ENCODE assay signal across 22 cellular contexts in genomic region chr19:47848425-47848824, GRCh38. TPM values are rescaled to one million over a fixed set of nuclear protein-coding genes. Genes with fewer than 3 reads are reported as not detected.
A peak's percentile ranks its signal among the peaks of the same experiment; 100 is the strongest.
DNase-seq lines count a peak whose midpoint lies in the region; ATAC-seq and TF ChIP-seq lines count a peak whose summit lies in the region.
"Had no signal": no experiment of that assay in that cellular context is flagged by ENCODE, and none has a peak within 500 bp of the region (broad histone marks: within the 10 kb centered on the region; RNA-seq: fewer than 3 reads in every experiment).

No MANE protein-coding gene starts in this region.

- in situ Hi-C loops in HAP-1 (cut with MboI; ENCODE audit: low sequenced_read_pairs): no loop called here

- H3K9ac ChIP-seq in iPS-15b (ENCODE audit: low read depth, low read length): peak overlapping the region; percentile 58

- H3K27ac ChIP-seq in gastroesophageal sphincter: no peak overlapping the region
- H3K27ac ChIP-seq: esophagus squamous epithelium, SK-N-MC, thoracic aorta had no signal

- no peaks in the 10 kb centered on the region for H3K27me3 ChIP-seq in HAP-1 (ENCODE audit: low read depth)
- no peaks in the 10 kb centered on the region for H3K27me3 ChIP-seq in iPS-15b (ENCODE audit: control insufficient read depth, insufficient read depth, low read length)
- peaks cover 91% of the 10 kb centered on the region for H3K27me3 ChIP-seq in gastroesophageal sphincter

- intact Hi-C loops in natural killer cell (cut with micrococcal nuclease): no loop called here

- H3K4me3 ChIP-seq in HAP-1 (peak overlapping the region; percentile 21), iPS-15b (ENCODE audit: low read depth, low read length) (peak overlapping the region; percentile 56), gastroesophageal sphincter (no peak overlapping the region)
- H3K4me3 ChIP-seq: esophagus squamous epithelium, lung, thoracic aorta had no signal

- no peak for TF ChIP-seq CTCF in progenitor cell of endocrine pancreas (IDR thresholded peaks at IDR 0.05; ENCODE audit: unreplicated experiment)
- TF ChIP-seq CTCF in natural killer cell (IDR thresholded peaks at IDR 0.05): no peak
- TF ChIP-seq CTCF in gastroesophageal sphincter (IDR thresholded peaks at IDR 0.05): no peak

- H3K27ac Mint-ChIP-seq in T-helper 17 cell: peak overlapping the region; percentile 87
- H3K27ac Mint-ChIP-seq in progenitor cell of endocrine pancreas: peak overlapping the region; percentile 31
- no peak overlapping the region for H3K27ac Mint-ChIP-seq in natural killer cell
- H3K27ac Mint-ChIP-seq: activated T-helper 1 cell treated with anti-CD3 and anti-CD28 coated beads, Interleukin-12 subunit alpha, Interleukin-12 subunit beta, Interleukin-2, Interleukin-4 antibody, amounts not matched to agents 30 ng/mL and 10 ng/mL and 1 ng/mL, durations not matched to agents 14 hours and 24 hours and 36 hours; stimulated activated naive B cell treated with anti-CD40 and anti-IgM and Interleukin-4, amounts not matched to agents 10 μg/mL and 1 μg/mL and 100 μg/mL, for 72 hours had no signal

- TF ChIP-seq EP300 in gastroesophageal sphincter (IDR thresholded peaks at IDR 0.05): no peak

- H3K36me3 ChIP-seq in HAP-1 (replicated peaks) (no peaks in the 10 kb centered on the region), iPS-15b (ENCODE audit: control insufficient read depth, insufficient read depth, low read length) (no peaks in the 10 kb centered on the region), gastroesophageal sphincter (no peaks in the 10 kb centered on the region)
- H3K36me3 ChIP-seq: esophagus squamous epithelium, thoracic aorta had no signal

- H3K9me3 Mint-ChIP-seq in progenitor cell of endocrine pancreas (ENCODE audit: low read depth): no peaks in the 10 kb centered on the region
- no peaks in the 10 kb centered on the region for H3K9me3 Mint-ChIP-seq in natural killer cell
- H3K9me3 Mint-ChIP-seq: activated T-helper 1 cell treated with anti-CD3 and anti-CD28 coated beads, Interleukin-12 subunit alpha, Interleukin-12 subunit beta, Interleukin-2, Interleukin-4 antibody, amounts not matched to agents 30 ng/mL and 10 ng/mL and 1 ng/mL, durations not matched to agents 14 hours and 24 hours and 36 hours; stimulated activated naive B cell treated with anti-CD40 and anti-IgM and Interleukin-4, amounts not matched to agents 10 μg/mL and 1 μg/mL and 100 μg/mL, for 72 hours had no signal

- DNase-seq in HAP-1 (ENCODE audit: low spot score in 2 of 2) (no peak), T-helper 17 cell (no peak), progenitor cell of endocrine pancreas (ENCODE audit: low spot score, unreplicated experiment) (no peak), natural killer cell (no peak)
- DNase-seq: amygdala; cortex of kidney; esophagus squamous epithelium; hypothalamus; Kasumi-1; kidney glomerular epithelial cell; stimulated activated naive B cell treated with anti-CD40 and anti-IgM and Interleukin-4, amounts not matched to agents 10 μg/mL and 1 μg/mL and 100 μg/mL, for 72 hours had no signal

- peaks cover 6% of the 10 kb centered on the region for H3K36me3 Mint-ChIP-seq in T-helper 17 cell (ENCODE audit: low read depth)
- H3K36me3 Mint-ChIP-seq in progenitor cell of endocrine pancreas (ENCODE audit: insufficient read depth): no peaks in the 10 kb centered on the region
- no peaks in the 10 kb centered on the region for H3K36me3 Mint-ChIP-seq in natural killer cell

- H3K4me3 Mint-ChIP-seq in T-helper 17 cell (peak overlapping the region; percentile 34), progenitor cell of endocrine pancreas (ENCODE audit: low read depth) (no peak overlapping the region), natural killer cell (no peak overlapping the region)
- H3K4me3 Mint-ChIP-seq: activated T-helper 1 cell treated with anti-CD3 and anti-CD28 coated beads, Interleukin-12 subunit alpha, Interleukin-12 subunit beta, Interleukin-2, Interleukin-4 antibody, amounts not matched to agents 30 ng/mL and 10 ng/mL and 1 ng/mL, durations not matched to agents 14 hours and 24 hours and 36 hours; stimulated activated naive B cell treated with anti-CD40 and anti-IgM and Interleukin-4, amounts not matched to agents 10 μg/mL and 1 μg/mL and 100 μg/mL, for 72 hours had no signal

- H3K9me3 ChIP-seq in HAP-1: no peaks in the 10 kb centered on the region
- no peaks in the 10 kb centered on the region for H3K9me3 ChIP-seq in T-helper 17 cell (ENCODE audit: control insufficient read depth, low read length, poor library complexity, severe bottlenecking)
- H3K9me3 ChIP-seq in iPS-15b (ENCODE audit: control insufficient read depth, insufficient read depth, low read length): no peaks in the 10 kb centered on the region
- no peaks in the 10 kb centered on the region for H3K9me3 ChIP-seq in gastroesophageal sphincter
- H3K9me3 ChIP-seq: esophagus squamous epithelium, thoracic aorta had no signal

- no peak for TF ChIP-seq POLR2A in gastroesophageal sphincter (IDR thresholded peaks at IDR 0.05)

- 45 to 50% methylated on average over 9 to 10 of the region's 10 CpGs for WGBS in gastroesophageal sphincter (ENCODE audit: low coverage in 1 of 2), 2 donors

- ATAC-seq in T-helper 17 cell (no peak), natural killer cell (no peak), GM18858 (IDR thresholded peaks at IDR 0.05; ENCODE audit: unreplicated experiment) (no peak), gastroesophageal sphincter (no peak)
- ATAC-seq: stimulated activated naive B cell treated with anti-CD40 and anti-IgM and Interleukin-4, amounts not matched to agents 10 μg/mL and 1 μg/mL and 100 μg/mL, for 72 hours had no signal

- H3K27me3 Mint-ChIP-seq in T-helper 17 cell (peaks cover 56% of the 10 kb centered on the region), progenitor cell of endocrine pancreas (peaks cover 41% of the 10 kb centered on the region), natural killer cell (ENCODE audit: low read depth in 2 of 2) (peaks cover 33 to 48% of the 10 kb centered on the region in 2 donors)

- H3K4me1 Mint-ChIP-seq in T-helper 17 cell (peaks cover 14% of the 10 kb centered on the region), progenitor cell of endocrine pancreas (ENCODE audit: low read depth) (peaks cover 3% of the 10 kb centered on the region), natural killer cell (peaks cover 8 to 12% of the 10 kb centered on the region in 2 donors)

- H3K4me1 ChIP-seq in HAP-1 (peaks cover 16% of the 10 kb centered on the region), iPS-15b (ENCODE audit: control insufficient read depth, insufficient read depth, low read length) (peaks cover 5% of the 10 kb centered on the region), gastroesophageal sphincter (peaks cover 0 to 13% (median 0%) of the 10 kb centered on the region in 3 donors)

RNA-seq across cellular contexts. Expression of gene TPRX2, which starts 10.6 kb away (rescaled TPM):
- total RNA-seq in T-helper 17 cell: not detected
- total RNA-seq in progenitor cell of endocrine pancreas: not detected in 2 replicates
- total RNA-seq in natural killer cell: not detected
- not detected for total RNA-seq in gastroesophageal sphincter
- total RNA-seq: activated T-helper 1 cell treated with anti-CD3 and anti-CD28 coated beads, Interleukin-12 subunit alpha, Interleukin-12 subunit beta, Interleukin-2, Interleukin-4 antibody, amounts not matched to agents 30 ng/mL and 10 ng/mL and 1 ng/mL, durations not matched to agents 14 hours and 24 hours and 36 hours; Daoy; esophagus squamous epithelium; frontal cortex; lung; omental fat pad; RPMI7951; thoracic aorta had no signal

RNA-seq across cellular contexts. Expression of gene CRX, which starts 26.7 kb away (rescaled TPM):
- total RNA-seq in T-helper 17 cell: not detected
- not detected in 2 replicates for total RNA-seq in progenitor cell of endocrine pancreas
- not detected for total RNA-seq in natural killer cell
- total RNA-seq in gastroesophageal sphincter: not detected
- total RNA-seq: activated T-helper 1 cell treated with anti-CD3 and anti-CD28 coated beads, Interleukin-12 subunit alpha, Interleukin-12 subunit beta, Interleukin-2, Interleukin-4 antibody, amounts not matched to agents 30 ng/mL and 10 ng/mL and 1 ng/mL, durations not matched to agents 14 hours and 24 hours and 36 hours; Daoy; esophagus squamous epithelium; frontal cortex; lung; omental fat pad; RPMI7951; thoracic aorta had no signal

RNA-seq across cellular contexts. Expression of gene SULT2A1, which starts 37.7 kb away (rescaled TPM):
- total RNA-seq in T-helper 17 cell: not detected
- not detected in 2 replicates for total RNA-seq in progenitor cell of endocrine pancreas
- not detected for total RNA-seq in natural killer cell
- total RNA-seq in gastroesophageal sphincter: not detected
- total RNA-seq: activated T-helper 1 cell treated with anti-CD3 and anti-CD28 coated beads, Interleukin-12 subunit alpha, Interleukin-12 subunit beta, Interleukin-2, Interleukin-4 antibody, amounts not matched to agents 30 ng/mL and 10 ng/mL and 1 ng/mL, durations not matched to agents 14 hours and 24 hours and 36 hours; Daoy; esophagus squamous epithelium; frontal cortex; omental fat pad; RPMI7951; thoracic aorta had no signal

RNA-seq across cellular contexts. Expression of gene TPRX1, which starts 44.1 kb away (rescaled TPM):
- total RNA-seq in T-helper 17 cell (not detected), progenitor cell of endocrine pancreas (not detected in 2 replicates), natural killer cell (not detected), gastroesophageal sphincter (not detected)
- total RNA-seq: activated T-helper 1 cell treated with anti-CD3 and anti-CD28 coated beads, Interleukin-12 subunit alpha, Interleukin-12 subunit beta, Interleukin-2, Interleukin-4 antibody, amounts not matched to agents 30 ng/mL and 10 ng/mL and 1 ng/mL, durations not matched to agents 14 hours and 24 hours and 36 hours; Daoy; esophagus squamous epithelium; frontal cortex; lung; omental fat pad; RPMI7951; thoracic aorta had no signal

Comparison
In these comparisons a context has a peak if more than half of its experiments do, and no peak if none do; other contexts are left out.
1. H3K4me3 ChIP-seq: peak in HAP-1 (single experiment) and iPS-15b (single experiment); none in gastroesophageal sphincter (0 of 2).
2. H3K27ac Mint-ChIP-seq: peak in T-helper 17 cell (single experiment) and progenitor cell of endocrine pancreas (single experiment); none in natural killer cell (0 of 2).